In genomic region chr5:44808435-44809214, GRCh38 we compare ENCODE assay signal across 8 cellular contexts. TPM values are rescaled to one million over a fixed set of nuclear protein-coding genes. Genes with fewer than 3 reads are reported as not detected.
DNase-seq lines count a peak whose midpoint lies in the region; FAIRE-seq and TF ChIP-seq lines count a peak whose summit lies in the region.

MRPS30 (plus strand) TSS chr5:44808947; CDS start chr5:44808963, 16 bp downstream.

- H3K27ac Mint-ChIP-seq in nephron progenitor cell, result peak within 1 kb of the TSS; percentile 100

- H3K9me3 ChIP-seq in Loucy (ENCODE audit: insufficient read depth, low read depth, low read length) (no peaks in the 10 kb centered on the region), stomach (no peaks in the 10 kb centered on the region)

- H3K9me2 ChIP-seq in Loucy (replicated peaks; ENCODE audit: low read depth, low read length), result no peaks in the 10 kb centered on the region

- FAIRE-seq in H54 (lab: Jason Lieb, UNC), result peak; percentile 100

- peak within 1 kb of the TSS; percentile 92 for H2AFZ ChIP-seq in Loucy (ENCODE audit: low read length)

- intact Hi-C loops in stomach (cut with DNase I; ENCODE audit: low total_unique reads), result no loop called here

- H3K4me1 Mint-ChIP-seq in nephron progenitor cell, result peaks cover 41% of the 10 kb centered on the region

- peak within 1 kb of the TSS; percentile 99 for H3K4me3 ChIP-seq in Loucy (ENCODE audit: low read length, poor library complexity, severe bottlenecking)
- H3K4me3 ChIP-seq in fibroblast of the aortic adventitia (ENCODE audit: low read depth, low read length), result peak within 1 kb of the TSS; percentile 86
- peak within 1 kb of the TSS; percentile 75 to 94 (median 84) for H3K4me3 ChIP-seq in stomach

- H3K36me3 ChIP-seq in Loucy (ENCODE audit: insufficient read depth, low read length) (peaks cover 11% of the 10 kb centered on the region), stomach (peaks cover 7 to 27% (median 24%) of the 10 kb centered on the region in 4 donors)

- peaks cover 43% of the 10 kb centered on the region for H4K20me1 ChIP-seq in Loucy (ENCODE audit: insufficient read depth, low read length, poor library complexity, severe bottlenecking)

- no peaks in the 10 kb centered on the region for H3K27me3 Mint-ChIP-seq in nephron progenitor cell (ENCODE audit: low read depth, poor library complexity)

- H3K36me3 Mint-ChIP-seq in nephron progenitor cell (ENCODE audit: low read depth), result peaks cover 16% of the 10 kb centered on the region

- H3K4me3 Mint-ChIP-seq in nephron progenitor cell, result peak within 1 kb of the TSS; percentile 99

- peak within 1 kb of the TSS; percentile 88 for H3K9ac ChIP-seq in Loucy (ENCODE audit: low read depth, low read length, poor library complexity, severe bottlenecking)

- peaks cover 49% of the 10 kb centered on the region for H3K79me2 ChIP-seq in Loucy (ENCODE audit: insufficient read depth, low read length)

- DNase-seq in ELR (ENCODE audit: low read depth) (peak; percentile 99), H54 (ENCODE audit: insufficient read length, low spot score) (peak; percentile 61), SHP77 (lab: John Stamatoyannopoulos, UW) (peak; percentile 100), fibroblast of the aortic adventitia (ENCODE audit: low read depth) (peak; percentile 99), nephron progenitor cell (peak; percentile 85), stomach (peak; percentile 91)
- peak; percentile 94 for DNase-seq in activated effector memory CD4-positive, alpha-beta T cell treated with anti-CD3 and anti-CD28 coated beads, Interleukin-2, amount 50 U/mL, for 16 hours

- whole genome bisulfite sequencing in stomach, 5 donors, result 0 to 1% (median 1%) methylated on average over 44 to 47 of the region's 47 CpGs

- TF ChIP-seq CTCF in Loucy (conservative IDR thresholded peaks at IDR 0.05; ENCODE audit: low read length) (peak; percentile 56), fibroblast of the aortic adventitia (IDR thresholded peaks at IDR 0.05; ENCODE audit: insufficient read depth, low read length) (peak; percentile 49), nephron progenitor cell (IDR thresholded peaks at IDR 0.05) (peak; percentile 29), stomach (IDR thresholded peaks at IDR 0.05) (peak in 1 of 7 experiments; percentile 26)

- no peaks in the 10 kb centered on the region for H3K27me3 ChIP-seq in Loucy (ENCODE audit: insufficient read depth, low read length, poor library complexity, severe bottlenecking)
- H3K27me3 ChIP-seq in stomach, result no peaks in the 10 kb centered on the region

- H3K9me3 Mint-ChIP-seq in nephron progenitor cell, result no peaks in the 10 kb centered on the region

- H3F3A ChIP-seq in Loucy (ENCODE audit: low read depth), result no peaks in the 10 kb centered on the region

- no peak for TF ChIP-seq EP300 in stomach (IDR thresholded peaks at IDR 0.05)

- H3K4me1 ChIP-seq in Loucy (ENCODE audit: insufficient read depth, low read length, poor library complexity, severe bottlenecking), result peaks cover 39% of the 10 kb centered on the region
- peaks cover 7 to 40% (median 28%) of the 10 kb centered on the region in 4 donors for H3K4me1 ChIP-seq in stomach

- H3K27ac ChIP-seq in stomach, result peak within 1 kb of the TSS; percentile 84 to 95 (median 88)

- TF ChIP-seq POLR2A in H54 (IDR thresholded peaks at IDR 0.05; ENCODE audit: low read depth, low read length) (peak; percentile 78), stomach (IDR thresholded peaks at IDR 0.05) (no peak)

- peak within 1 kb of the TSS; percentile 94 for H3K4me2 ChIP-seq in Loucy (ENCODE audit: low read depth, low read length, poor library complexity, severe bottlenecking)

RNA-seq across cellular contexts. Expression of gene MRPS30, which starts in this region (rescaled TPM):
- total RNA-seq in fibroblast of the aortic adventitia (ENCODE audit: low replicate concordance), result 78.6 and 78.9 TPM in 2 replicates
- 10 to 100 TPM in 4 of 5 donors, 1 to 10 TPM in 1; 9.3 to 91.5 (median 37.2) TPM for total RNA-seq in stomach
- 10 to 100 TPM; 17.6 to 26.3 (median 19.6) TPM for polyA plus RNA-seq in stomach

Comparison
In these comparisons a context has a peak if more than half of its experiments do, and no peak if none do; other contexts are left out.
1. Peak in every context shown above with its lines: DNase-seq, H3K4me3 ChIP-seq and H3K27ac ChIP-seq.